ENCODE assay signal across 9 cellular contexts in genomic region chr11:556175-556699, GRCh38. TPM values are rescaled to one million over a fixed set of nuclear protein-coding genes. Genes with fewer than 3 reads are reported as not detected.
DNase-seq lines count a peak whose midpoint lies in the region; ATAC-seq, FAIRE-seq and TF ChIP-seq lines count a peak whose summit lies in the region.
"Had no signal": no experiment of that assay in that cellular context is flagged by ENCODE, and none has a peak within 500 bp of the region (broad histone marks: within the 10 kb centered on the region; RNA-seq: fewer than 3 reads in every experiment).

No MANE protein-coding gene starts in this region.

- H3K9me3 ChIP-seq in T-helper 17 cell (ENCODE audit: control insufficient read depth, low read length, poor library complexity, severe bottlenecking) (no peaks in the 10 kb centered on the region), kidney (ENCODE audit: control insufficient read depth in 1 of 2, low read length in 2 of 2) (no peaks in the 10 kb centered on the region)
- H3K9me3 ChIP-seq: Caco-2 had no signal

- peaks cover 6% of the 10 kb centered on the region for H3K4me1 Mint-ChIP-seq in activated naive CD8-positive, alpha-beta T cell treated with anti-CD3 and anti-CD28 coated beads, Interleukin-2, amount 10 ng/mL, durations not matched to agents 7 days and 5 days
- peaks cover 6% of the 10 kb centered on the region for H3K4me1 Mint-ChIP-seq in activated naive CD8-positive, alpha-beta T cell treated with anti-CD3 and anti-CD28 coated beads for 36 hours
- H3K4me1 Mint-ChIP-seq in T-helper 17 cell (peaks cover 4% of the 10 kb centered on the region), immature natural killer cell (peaks cover 6 to 7% of the 10 kb centered on the region in 2 donors), type B pancreatic cell (ENCODE audit: unreplicated experiment) (peaks cover 5% of the 10 kb centered on the region)

- H3K27me3 Mint-ChIP-seq in activated naive CD8-positive, alpha-beta T cell treated with anti-CD3 and anti-CD28 coated beads, Interleukin-2, amount 10 ng/mL, durations not matched to agents 7 days and 5 days = peaks cover 18% of the 10 kb centered on the region
- H3K27me3 Mint-ChIP-seq in activated naive CD8-positive, alpha-beta T cell treated with anti-CD3 and anti-CD28 coated beads for 36 hours = peaks cover 5% of the 10 kb centered on the region
- H3K27me3 Mint-ChIP-seq in T-helper 17 cell = no peaks in the 10 kb centered on the region
- peaks cover 0 to 11% (median 6%) of the 10 kb centered on the region in 3 donors for H3K27me3 Mint-ChIP-seq in immature natural killer cell (ENCODE audit: low read depth in 3 of 3)
- H3K27me3 Mint-ChIP-seq in type B pancreatic cell = peaks cover 18% of the 10 kb centered on the region

- H3K36me3 ChIP-seq in kidney (ENCODE audit: control insufficient read depth in 1 of 2, insufficient read depth in 2 of 2, low read length in 2 of 2) = no peaks in the 10 kb centered on the region

- POLR2A ChIA-PET in activated naive CD8-positive, alpha-beta T cell treated with anti-CD3 and anti-CD28 coated beads, Interleukin-2, amount 10 ng/mL, durations not matched to agents 7 days and 5 days (lab: Charles Lee) = interaction anchor here (1.2 to 4.2 kb wide), 8 partner anchors 12 to 192 kb away, joined by 3 to 26 read pairs (median 8); partner anchors contain the start of genes IRF7 and PHRF1

- no peak overlapping the region for H3K27ac ChIP-seq in kidney (ENCODE audit: low read depth in 2 of 2, low read length in 2 of 2)

- intact Hi-C loops in kidney (cut with DNase I) = loop anchor here (10.0 kb wide), 1 partner anchor 169 kb away; no protein-coding TSS in a partner anchor

- no peak for DNase-seq in activated naive CD8-positive, alpha-beta T cell treated with anti-CD3 and anti-CD28 coated beads, Interleukin-2, amount 10 ng/mL, durations not matched to agents 7 days and 5 days
- DNase-seq in activated naive CD8-positive, alpha-beta T cell treated with anti-CD3 and anti-CD28 coated beads for 36 hours = no peak
- no peak for DNase-seq in T-helper 17 cell
- no peak for DNase-seq in immature natural killer cell
- no peak for DNase-seq in type B pancreatic cell (ENCODE audit: extremely low spot score, unreplicated experiment)
- no peak for DNase-seq in kidney
- DNase-seq in activated naive CD4-positive, alpha-beta T cell treated with anti-CD3 and anti-CD28 coated beads, Interleukin-2, amount 50 U/mL, for 72 hours (ENCODE audit: low spot score in 2 of 2) = no peak
- DNase-seq: Caco-2 had no signal

- H3K27ac Mint-ChIP-seq in activated naive CD8-positive, alpha-beta T cell treated with anti-CD3 and anti-CD28 coated beads, Interleukin-2, amount 10 ng/mL, durations not matched to agents 7 days and 5 days = no peak overlapping the region
- H3K27ac Mint-ChIP-seq in activated naive CD8-positive, alpha-beta T cell treated with anti-CD3 and anti-CD28 coated beads for 36 hours = no peak overlapping the region
- H3K27ac Mint-ChIP-seq in T-helper 17 cell (no peak overlapping the region), immature natural killer cell (no peak overlapping the region), type B pancreatic cell (no peak overlapping the region)
- H3K27ac Mint-ChIP-seq in activated naive CD4-positive, alpha-beta T cell treated with anti-CD3 and anti-CD28 coated beads, Interleukin-2, amount 50 U/mL, for 72 hours = no peak overlapping the region

- FAIRE-seq in kidney (lab: Jason Lieb, UNC) = no peak

- peak overlapping the region; percentile 22 for H3K4me3 Mint-ChIP-seq in activated naive CD8-positive, alpha-beta T cell treated with anti-CD3 and anti-CD28 coated beads, Interleukin-2, amount 10 ng/mL, durations not matched to agents 7 days and 5 days
- no peak overlapping the region for H3K4me3 Mint-ChIP-seq in activated naive CD8-positive, alpha-beta T cell treated with anti-CD3 and anti-CD28 coated beads for 36 hours
- peak overlapping the region; percentile 62 for H3K4me3 Mint-ChIP-seq in T-helper 17 cell
- peak overlapping the region; percentile 30 to 62 (median 45) for H3K4me3 Mint-ChIP-seq in immature natural killer cell
- peak overlapping the region; percentile 14 for H3K4me3 Mint-ChIP-seq in type B pancreatic cell

- H3K4me1 ChIP-seq in kidney (ENCODE audit: control insufficient read depth in 1 of 2, insufficient read depth in 1 of 2, low read depth in 1 of 2, low read length in 2 of 2) = peaks cover 8 to 18% of the 10 kb centered on the region in 2 donors

- no peaks in the 10 kb centered on the region for H3K9me3 Mint-ChIP-seq in activated naive CD8-positive, alpha-beta T cell treated with anti-CD3 and anti-CD28 coated beads, Interleukin-2, amount 10 ng/mL, durations not matched to agents 7 days and 5 days
- H3K9me3 Mint-ChIP-seq in activated naive CD8-positive, alpha-beta T cell treated with anti-CD3 and anti-CD28 coated beads for 36 hours = no peaks in the 10 kb centered on the region
- H3K9me3 Mint-ChIP-seq in immature natural killer cell (no peaks in the 10 kb centered on the region), type B pancreatic cell (no peaks in the 10 kb centered on the region)
- no peaks in the 10 kb centered on the region for H3K9me3 Mint-ChIP-seq in activated naive CD4-positive, alpha-beta T cell treated with anti-CD3 and anti-CD28 coated beads, Interleukin-2, amount 50 U/mL, for 72 hours

- TF ChIP-seq CTCF in type B pancreatic cell (conservative IDR thresholded peaks at IDR 0.05) = no peak
- TF ChIP-seq CTCF in kidney (IDR thresholded peaks at IDR 0.05; ENCODE audit: borderline replicate concordance, extremely low read depth, insufficient read depth) = no peak

- no peaks in the 10 kb centered on the region for H3K36me3 Mint-ChIP-seq in activated naive CD8-positive, alpha-beta T cell treated with anti-CD3 and anti-CD28 coated beads, Interleukin-2, amount 10 ng/mL, durations not matched to agents 7 days and 5 days
- no peaks in the 10 kb centered on the region for H3K36me3 Mint-ChIP-seq in activated naive CD8-positive, alpha-beta T cell treated with anti-CD3 and anti-CD28 coated beads for 36 hours
- H3K36me3 Mint-ChIP-seq in T-helper 17 cell (ENCODE audit: low read depth) (no peaks in the 10 kb centered on the region), immature natural killer cell (no peaks in the 10 kb centered on the region), type B pancreatic cell (no peaks in the 10 kb centered on the region)
- no peaks in the 10 kb centered on the region for H3K36me3 Mint-ChIP-seq in activated naive CD4-positive, alpha-beta T cell treated with anti-CD3 and anti-CD28 coated beads, Interleukin-2, amount 50 U/mL, for 72 hours

- ATAC-seq in activated naive CD8-positive, alpha-beta T cell treated with anti-CD3 and anti-CD28 coated beads, Interleukin-2, amount 10 ng/mL, durations not matched to agents 7 days and 5 days (ENCODE audit: low read depth) = no peak
- ATAC-seq in T-helper 17 cell (no peak), HG03378 (IDR thresholded peaks at IDR 0.05; ENCODE audit: unreplicated experiment) (no peak)
- ATAC-seq in activated naive CD4-positive, alpha-beta T cell treated with anti-CD3 and anti-CD28 coated beads, Interleukin-2, amount 50 U/mL, for 72 hours = no peak

- H3K4me3 ChIP-seq in kidney (ENCODE audit: low read length in 2 of 2) = no peak overlapping the region

- no peak overlapping the region for H3K9ac ChIP-seq in kidney (ENCODE audit: low read length in 2 of 2)

RNA-seq across cellular contexts. Expression of gene LMNTD2, which starts 4.3 kb away (rescaled TPM):
- 1 to 10 TPM; 2.5 to 2.7 TPM for total RNA-seq in activated naive CD8-positive, alpha-beta T cell treated with anti-CD3 and anti-CD28 coated beads, Interleukin-2, amount 10 ng/mL, durations not matched to agents 7 days and 5 days
- total RNA-seq in activated naive CD8-positive, alpha-beta T cell treated with anti-CD3 and anti-CD28 coated beads for 36 hours = 1 to 10 TPM; 1.2 to 1.3 TPM
- 1 to 10 TPM; 3.8 to 6.0 TPM for total RNA-seq in T-helper 17 cell
- polyA plus RNA-seq in immature natural killer cell = under 1 TPM; 0.54 to 0.95 (median 0.66) TPM
- 6.7 and 7.2 TPM in 2 replicates for total RNA-seq in type B pancreatic cell (ENCODE audit: low replicate concordance)
- 8.0 TPM for total RNA-seq in kidney
- polyA plus RNA-seq in kidney (ENCODE audit: insufficient read depth, low read depth, low replicate concordance) = 6.2 TPM
- 1 to 10 TPM; 5.1 to 5.8 TPM for total RNA-seq in activated naive CD4-positive, alpha-beta T cell treated with anti-CD3 and anti-CD28 coated beads, Interleukin-2, amount 50 U/mL, for 72 hours

RNA-seq across cellular contexts. Expression of gene RASSF7, which starts 4.5 kb away (rescaled TPM):
- total RNA-seq in activated naive CD8-positive, alpha-beta T cell treated with anti-CD3 and anti-CD28 coated beads, Interleukin-2, amount 10 ng/mL, durations not matched to agents 7 days and 5 days = 10 to 100 TPM; 36.5 to 41.0 TPM
- 10 to 100 TPM in 1 of 2 experiments, 1 to 10 TPM in 1; 9.8 to 11.5 TPM for total RNA-seq in activated naive CD8-positive, alpha-beta T cell treated with anti-CD3 and anti-CD28 coated beads for 36 hours
- 10 to 100 TPM; 24.6 to 29.4 TPM for total RNA-seq in T-helper 17 cell
- polyA plus RNA-seq in immature natural killer cell = 10 to 100 TPM; 20.3 to 31.9 (median 31.5) TPM
- 35.7 and 75.8 TPM in 2 replicates for total RNA-seq in type B pancreatic cell (ENCODE audit: low replicate concordance)
- 106 TPM for total RNA-seq in kidney
- 108 TPM for polyA plus RNA-seq in kidney (ENCODE audit: insufficient read depth, low read depth, low replicate concordance)
- total RNA-seq in activated naive CD4-positive, alpha-beta T cell treated with anti-CD3 and anti-CD28 coated beads, Interleukin-2, amount 50 U/mL, for 72 hours = 10 to 100 TPM; 13.3 to 17.5 TPM

RNA-seq across cellular contexts. Expression of gene LRRC56, which starts 18.9 kb away (rescaled TPM):
- 1 to 10 TPM; 4.3 to 4.7 TPM for total RNA-seq in activated naive CD8-positive, alpha-beta T cell treated with anti-CD3 and anti-CD28 coated beads, Interleukin-2, amount 10 ng/mL, durations not matched to agents 7 days and 5 days
- total RNA-seq in activated naive CD8-positive, alpha-beta T cell treated with anti-CD3 and anti-CD28 coated beads for 36 hours = 1 to 10 TPM; 1.4 to 2.2 TPM
- total RNA-seq in T-helper 17 cell (1 to 10 TPM; 5.7 to 5.8 TPM), type B pancreatic cell (ENCODE audit: low replicate concordance) (1.7 and 1.8 TPM in 2 replicates), kidney (7.7 TPM)
- polyA plus RNA-seq in immature natural killer cell (under 1 TPM in 2 of 3 donors, not detected in 1; 0.27 to 0.89 TPM), kidney (ENCODE audit: insufficient read depth, low read depth, low replicate concordance) (1.2 TPM)
- 1 to 10 TPM; 1.7 to 2.8 TPM for total RNA-seq in activated naive CD4-positive, alpha-beta T cell treated with anti-CD3 and anti-CD28 coated beads, Interleukin-2, amount 50 U/mL, for 72 hours

RNA-seq across cellular contexts. Expression of gene PHRF1, which starts 20.0 kb away (rescaled TPM):
- 10 to 100 TPM; 55.4 to 58.9 TPM for total RNA-seq in activated naive CD8-positive, alpha-beta T cell treated with anti-CD3 and anti-CD28 coated beads, Interleukin-2, amount 10 ng/mL, durations not matched to agents 7 days and 5 days
- total RNA-seq in activated naive CD8-positive, alpha-beta T cell treated with anti-CD3 and anti-CD28 coated beads for 36 hours = 10 to 100 TPM; 42.3 to 44.3 TPM
- 10 to 100 TPM; 36.7 to 44.8 TPM for total RNA-seq in T-helper 17 cell
- 10 to 100 TPM in 1 of 3 donors, 1 to 10 TPM in 2; 4.0 to 17.5 (median 5.4) TPM for polyA plus RNA-seq in immature natural killer cell
- total RNA-seq in type B pancreatic cell (ENCODE audit: low replicate concordance) = 38.7 and 40.8 TPM in 2 replicates
- total RNA-seq in kidney = 30.9 TPM
- polyA plus RNA-seq in kidney (ENCODE audit: insufficient read depth, low read depth, low replicate concordance) = 7.5 TPM
- 10 to 100 TPM; 37.3 to 47.1 TPM for total RNA-seq in activated naive CD4-positive, alpha-beta T cell treated with anti-CD3 and anti-CD28 coated beads, Interleukin-2, amount 50 U/mL, for 72 hours

RNA-seq across cellular contexts. Expression of gene HRAS, which starts 20.9 kb away (rescaled TPM):
- 10 to 100 TPM; 47.6 to 49.9 TPM for total RNA-seq in activated naive CD8-positive, alpha-beta T cell treated with anti-CD3 and anti-CD28 coated beads, Interleukin-2, amount 10 ng/mL, durations not matched to agents 7 days and 5 days
- 10 to 100 TPM; 46.0 to 48.7 TPM for total RNA-seq in activated naive CD8-positive, alpha-beta T cell treated with anti-CD3 and anti-CD28 coated beads for 36 hours
- total RNA-seq in T-helper 17 cell = 10 to 100 TPM; 31.4 TPM
- 10 to 100 TPM; 16.7 to 26.8 (median 18.6) TPM for polyA plus RNA-seq in immature natural killer cell
- 54.6 and 63.1 TPM in 2 replicates for total RNA-seq in type B pancreatic cell (ENCODE audit: low replicate concordance)
- 66.1 TPM for total RNA-seq in kidney
- polyA plus RNA-seq in kidney (ENCODE audit: insufficient read depth, low read depth, low replicate concordance) = 100 TPM
- total RNA-seq in activated naive CD4-positive, alpha-beta T cell treated with anti-CD3 and anti-CD28 coated beads, Interleukin-2, amount 50 U/mL, for 72 hours = 10 to 100 TPM; 29.9 to 38.6 TPM
